Comparison of ENCODE assay signal across 8 cellular contexts in the genomic region with DNA sequence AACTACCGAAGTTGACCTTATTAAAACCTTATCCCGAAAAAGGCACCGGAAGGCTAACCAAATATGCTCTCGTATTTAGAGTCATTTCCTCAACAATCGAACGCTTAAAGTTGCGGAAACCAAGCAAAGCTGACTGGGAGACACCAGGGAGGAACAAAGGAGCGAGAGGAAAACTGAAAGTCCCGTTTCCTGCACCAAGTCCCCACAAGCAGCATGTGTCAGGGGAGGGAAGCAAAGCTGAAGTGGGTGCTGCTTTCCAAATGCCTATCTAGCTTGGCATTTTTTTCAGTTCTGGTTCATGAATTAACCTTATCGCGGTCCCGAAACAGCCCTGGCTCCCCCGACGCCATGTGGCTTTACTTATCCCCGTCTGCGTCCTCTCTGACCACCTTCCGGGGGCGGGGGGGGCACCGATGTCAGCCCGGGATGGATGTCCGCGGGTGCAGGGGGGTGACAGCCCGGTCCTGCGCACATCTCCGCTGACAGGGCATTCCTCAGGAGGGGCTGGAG. TPM values are rescaled to one million over a fixed set of nuclear protein-coding genes. Genes with fewer than 3 reads are reported as not detected.
DNase-seq lines count a peak whose midpoint lies in the region; ATAC-seq and TF ChIP-seq lines count a peak whose summit lies in the region.

No MANE protein-coding gene starts in this region.

- peak overlapping the region; percentile 2 for H3K18ac ChIP-seq in H9 (ENCODE audit: insufficient read length, low read depth, low read length)

- TF ChIP-seq CTCF in H9 (conservative IDR thresholded peaks at IDR 0.05): no peak
- TF ChIP-seq CTCF in lower lobe of right lung (IDR thresholded peaks at IDR 0.05): no peak

- H3K4me1 ChIP-seq in H9 (ENCODE audit: insufficient read depth, low read length) (peaks cover 2% of the 10 kb centered on the region; the same call in 1 of the 2 replicates), lower lobe of right lung (peaks cover 31% of the 10 kb centered on the region), subcutaneous abdominal adipose tissue (ENCODE audit: control insufficient read depth in 5 of 5, insufficient read depth in 5 of 5, low read length in 5 of 5) (peaks cover 2 to 40% (median 29%) of the 10 kb centered on the region in 5 donors)
- peaks cover 5% of the 10 kb centered on the region for H3K4me1 ChIP-seq in effector memory CD4-positive, alpha-beta T cell (ENCODE audit: control insufficient read depth, insufficient read depth, low read length, poor library complexity, severe bottlenecking)

- no peaks in the 10 kb centered on the region for H3K9me3 Mint-ChIP-seq in H9

- no peaks in the 10 kb centered on the region for H4K20me1 ChIP-seq in H9 (ENCODE audit: control insufficient read depth, insufficient read depth, insufficient read length)

- no peak overlapping the region for H2BK20ac ChIP-seq in H9 (ENCODE audit: low read depth, low read length, poor library complexity, severe bottlenecking)

- H3K36me3 Mint-ChIP-seq in H9 (ENCODE audit: insufficient read depth in 1 of 3, low read depth in 3 of 3): peaks cover 0 to 5% (median 0%) of the 10 kb centered on the region in 3 experiments; a peak in 1 of 7 replicates

- no peak overlapping the region for H3T11ph ChIP-seq in H9 (ENCODE audit: low read length)

- DNase-seq in COLO668 (lab: John Stamatoyannopoulos, UW; ENCODE audit: unreplicated experiment) (peak; percentile 60), H9 (peak; percentile 51), SK-MEL-5 (ENCODE audit: low read depth, low spot score) (peak; percentile 42), lower lobe of right lung (peak; percentile 61), NCI-H1048 (lab: John Stamatoyannopoulos, UW) (no peak), activated gamma-delta T cell treated with Interleukin-2 at 50 U/mL for 16 hours (no peak)
- DNase-seq in effector memory CD4-positive, alpha-beta T cell: no peak

- H2BK120ac ChIP-seq in H9 (ENCODE audit: low read depth, low read length, poor library complexity, severe bottlenecking): no peak overlapping the region

- H3K23me2 ChIP-seq in H9 (ENCODE audit: insufficient read length, low read depth, low read length, poor library complexity, severe bottlenecking): peaks cover 11% of the 10 kb centered on the region

- intact Hi-C loops in lower lobe of right lung (cut with DNase I): no loop called here

- no peak overlapping the region for H3K4ac ChIP-seq in H9 (ENCODE audit: low read depth, low read length)

- in situ Hi-C loops in SK-MEL-5 (cut with HindIII; ENCODE audit: low pct_unique_long_range_greater_than_20kb, low sequenced_read_pairs): loop anchor here (25.0 kb wide), 1 partner anchor 461 kb away; no protein-coding TSS in a partner anchor

- no peak overlapping the region for H2BK5ac ChIP-seq in H9 (ENCODE audit: insufficient read length, low read length)

- H4K8ac ChIP-seq in H9 (replicated peaks; ENCODE audit: insufficient read length, low read depth, low read length): no peak overlapping the region

- peak overlapping the region in 1 of 3 experiments; percentile 90; a peak in 3 of 7 replicates for H3K27ac Mint-ChIP-seq in H9

- peaks cover 16% of the 10 kb centered on the region for H3K27me3 Mint-ChIP-seq in H9 (ENCODE audit: low read depth)

- no peak overlapping the region for H3K23ac ChIP-seq in H9 (ENCODE audit: insufficient read length, low read depth, low read length)

- H2AK5ac ChIP-seq in H9 (ENCODE audit: insufficient read length, low read length): no peak overlapping the region

- peak overlapping the region; percentile 62 to 77 for H3K4me3 Mint-ChIP-seq in H9

- H3K27me3 ChIP-seq in H9 (ENCODE audit: insufficient read depth, low read length) (no peaks in the 10 kb centered on the region; the same call in 1 of the 2 replicates), lower lobe of right lung (ENCODE audit: low read depth) (no peaks in the 10 kb centered on the region), subcutaneous abdominal adipose tissue (ENCODE audit: control insufficient read depth in 5 of 5, insufficient read depth in 4 of 5, low read length in 5 of 5) (peaks cover 0 to 2% (median 0%) of the 10 kb centered on the region in 5 donors)
- no peaks in the 10 kb centered on the region for H3K27me3 ChIP-seq in effector memory CD4-positive, alpha-beta T cell (replicated peaks; ENCODE audit: control insufficient read depth, insufficient read depth, low read length, poor library complexity, severe bottlenecking)

- no CpG with 5 or more reads among the region's 25 CpGs for WGBS in H9 (ENCODE audit: extremely low coverage, insufficient read length, low lambda C conversion rate)

- peak overlapping the region; percentile 84 for H3K4me2 ChIP-seq in H9 (ENCODE audit: insufficient read depth, insufficient read length, low read length)

- ATAC-seq in lower lobe of right lung: peak; percentile 66 to 85

- no peaks in the 10 kb centered on the region for H3K36me3 ChIP-seq in effector memory CD4-positive, alpha-beta T cell (ENCODE audit: control insufficient read depth, insufficient read depth, low read length)
- H3K36me3 ChIP-seq in lower lobe of right lung (no peaks in the 10 kb centered on the region), subcutaneous abdominal adipose tissue (ENCODE audit: control insufficient read depth in 5 of 5, insufficient read depth in 5 of 5, low read length in 5 of 5) (no peaks in the 10 kb centered on the region)

- H4K91ac ChIP-seq in H9 (ENCODE audit: insufficient read length, low read depth, low read length): no peak overlapping the region

- peak overlapping the region; percentile 31 for H3K14ac ChIP-seq in H9 (ENCODE audit: insufficient read depth, low read length)

- H3K4me3 ChIP-seq in effector memory CD4-positive, alpha-beta T cell (ENCODE audit: insufficient read depth, low read depth, low read length, poor library complexity, severe bottlenecking): peak overlapping the region; percentile 57
- H3K4me3 ChIP-seq in lower lobe of right lung (peak overlapping the region; percentile 61), subcutaneous abdominal adipose tissue (ENCODE audit: low read depth in 1 of 5, low read length in 5 of 5) (peak overlapping the region; percentile 76 to 93 (median 80))

- H2AFZ ChIP-seq in H9 (ENCODE audit: low read length): no peak overlapping the region

- no peak overlapping the region for H2BK15ac ChIP-seq in H9 (ENCODE audit: low read depth, low read length)

- H3K56ac ChIP-seq in H9 (ENCODE audit: insufficient read length, low read depth, low read length): no peak overlapping the region

- H3K9ac ChIP-seq in H9 (ENCODE audit: extremely low read depth, insufficient read length, low read length): peak overlapping the region; percentile 39
- H3K9ac ChIP-seq in subcutaneous abdominal adipose tissue (ENCODE audit: low read length in 5 of 5): peak overlapping the region; percentile 53 to 85 (median 74)

- H3K9me3 ChIP-seq in H9 (ENCODE audit: control insufficient read depth, low read depth, low read length): no peaks in the 10 kb centered on the region
- H3K9me3 ChIP-seq in effector memory CD4-positive, alpha-beta T cell (ENCODE audit: control insufficient read depth, low read length): no peaks in the 10 kb centered on the region
- H3K9me3 ChIP-seq in lower lobe of right lung: no peaks in the 10 kb centered on the region
- no peaks in the 10 kb centered on the region for H3K9me3 ChIP-seq in subcutaneous abdominal adipose tissue (ENCODE audit: control insufficient read depth in 5 of 5, low read length in 5 of 5)

- no peak overlapping the region for H4K5ac ChIP-seq in H9 (ENCODE audit: insufficient read length, low read depth, low read length)

- no peak overlapping the region for H3K27ac ChIP-seq in H9 (ENCODE audit: insufficient read length, low read depth, low read length)
- no peak overlapping the region for H3K27ac ChIP-seq in effector memory CD4-positive, alpha-beta T cell (ENCODE audit: insufficient read depth, low read length, poor library complexity, severe bottlenecking)
- H3K27ac ChIP-seq in lower lobe of right lung: peak overlapping the region; percentile 80
- peak overlapping the region; percentile 76 for H3K27ac ChIP-seq in subcutaneous abdominal adipose tissue (ENCODE audit: low read depth, low read length)

- no peaks in the 10 kb centered on the region for H3K79me1 ChIP-seq in H9 (ENCODE audit: insufficient read depth, low read depth, low read length, poor library complexity, severe bottlenecking)

- H3K79me2 ChIP-seq in H9 (ENCODE audit: insufficient read depth, low read length): no peaks in the 10 kb centered on the region; the same call in 1 of the 2 replicates

- no peak overlapping the region for H2BK12ac ChIP-seq in H9 (ENCODE audit: insufficient read length, low read depth, low read length)

- peaks cover 54 to 70% of the 10 kb centered on the region in 2 experiments for H3K4me1 Mint-ChIP-seq in H9

RNA-seq across cellular contexts. Expression of a gene that starts 44.1 kb away (rescaled TPM):
- total RNA-seq in H9 (2021) (22.6 and 22.7 TPM in 2 replicates), lower lobe of right lung (28.8 TPM)
- total RNA-seq in SK-MEL-5 (2014; rRNA removed; shearing (Covaris generic)): 15.1 and 16.6 TPM in 2 replicates
- polyA plus RNA-seq in SK-MEL-5 (2015; cell fraction: cytosol; rRNA removed): 16.4 and 25.7 TPM in 2 replicates
- 32.6 and 47.0 TPM in 2 replicates for polyA plus RNA-seq in SK-MEL-5 (2015; cell fraction: nucleus; rRNA removed)

Comparison
In these comparisons a context has a peak if more than half of its experiments do, and no peak if none do; other contexts are left out.
1. DNase-seq: peak in COLO668 (single experiment), H9 (single experiment), SK-MEL-5 (single experiment) and lower lobe of right lung (single experiment); none in effector memory CD4-positive, alpha-beta T cell (0 of 3), NCI-H1048 (single experiment) and activated gamma-delta T cell treated with Interleukin-2 at 50 U/mL for 16 hours (single experiment).
2. H3K27ac ChIP-seq: peak in lower lobe of right lung (single experiment) and subcutaneous abdominal adipose tissue (single experiment); none in H9 (single experiment) and effector memory CD4-positive, alpha-beta T cell (single experiment).
3. Peak in every context shown above with its lines, with median percentiles within 50 percentile points of each other: H3K4me3 ChIP-seq.